ENCODE assay signal across 21 cellular contexts in genomic region chr15:68124700-68125099, GRCh38.
"Had no signal": no experiment of that assay in that cellular context is flagged by ENCODE, and none has a peak within 500 bp of the region (broad histone marks: within the 10 kb centered on the region; RNA-seq: fewer than 3 reads in every experiment).

No MANE protein-coding gene starts in this region.

- H3K4me3 ChIP-seq: MG63, SJSA1, SK-N-MC had no signal

- DNase-seq: Karpas-422, KG1, MG63, NCI-H1092 treated with DMSO at 0.1 percent for 48 hours, NCI-H1436, NCI-H187, NCI-H2029, NCI-H2081 treated with DMSO at 0.1 percent for 48 hours, NCI-H2171, NCI-H226, NCI-H446, NCI-H510A, NCI-H524 treated with DMSO at 0.1 percent for 48 hours, NCI-H69, NCI-H774, Right ventricle myocardium superior, RPMI8226, SIG-M5 had no signal

- H3K9me3 ChIP-seq: MG63, SJSA1 had no signal

- H3K27ac ChIP-seq: SJSA1, SK-N-MC had no signal

- H3K27me3 ChIP-seq: MG63, SJSA1 had no signal

- H3K4me1 ChIP-seq: SJSA1 had no signal

- FAIRE-seq: RCC 7860 had no signal

- H3K36me3 ChIP-seq: MG63, SJSA1 had no signal
